ENCODE assay signal across 18 cellular contexts in genomic region chr13:109400192-109400591, GRCh38.
DNase-seq lines count a peak whose midpoint lies in the region; ATAC-seq and TF ChIP-seq lines count a peak whose summit lies in the region.
"Had no signal": no experiment of that assay in that cellular context is flagged by ENCODE, and none has a peak within 500 bp of the region (broad histone marks: within the 10 kb centered on the region; RNA-seq: fewer than 3 reads in every experiment).

No MANE protein-coding gene starts in this region.

- H3K9ac ChIP-seq in colonic mucosa (ENCODE audit: low read depth in 2 of 2, low read length in 2 of 2): no peak overlapping the region
- H3K9ac ChIP-seq: BLaER1 treated with 17β-estradiol and CSF1 and Interleukin-3, amounts not matched to agents 10 nM and 100 nM; KMS-11; parathyroid adenoma had no signal

- H3K36me3 Mint-ChIP-seq in stimulated activated naive B cell treated with anti-CD40 and anti-IgM and Interleukin-4, amounts not matched to agents 10 μg/mL and 1 μg/mL and 100 μg/mL, for 72 hours: no peaks in the 10 kb centered on the region

- TF ChIP-seq CTCF in colonic mucosa (IDR thresholded peaks at IDR 0.05): no peak
- TF ChIP-seq CTCF in spleen (IDR thresholded peaks at IDR 0.05 in 8 of 11, conservative IDR thresholded peaks at IDR 0.05 in 3 of 11): no peak
- TF ChIP-seq CTCF in gastroesophageal sphincter (IDR thresholded peaks at IDR 0.05): no peak

- peaks cover 0 to 2% of the 10 kb centered on the region in 2 donors for H3K9me3 Mint-ChIP-seq in stimulated activated naive B cell treated with anti-CD40 and anti-IgM and Interleukin-4, amounts not matched to agents 10 μg/mL and 1 μg/mL and 100 μg/mL, for 72 hours
- H3K9me3 Mint-ChIP-seq: activated T-helper 2 cell treated with anti-CD3 and anti-CD28 coated beads, Interferon-gamma antibody, Interleukin-2, Interleukin-4, amounts not matched to agents 10 μg/mL and 5 μg/mL and 100 μg/mL, durations not matched to agents 14 hours and 24 hours and 36 hours had no signal

- no peaks in the 10 kb centered on the region for H3K9me3 ChIP-seq in colonic mucosa
- H3K9me3 ChIP-seq in spleen: peaks cover 0 to 9% (median 0%) of the 10 kb centered on the region in 8 donors
- H3K9me3 ChIP-seq in gastroesophageal sphincter: no peaks in the 10 kb centered on the region

- TF ChIP-seq POLR2A in spleen (IDR thresholded peaks at IDR 0.05) (no peak), gastroesophageal sphincter (IDR thresholded peaks at IDR 0.05) (no peak)

- H3K4me3 Mint-ChIP-seq in stimulated activated naive B cell treated with anti-CD40 and anti-IgM and Interleukin-4, amounts not matched to agents 10 μg/mL and 1 μg/mL and 100 μg/mL, for 72 hours: no peak overlapping the region

- H3K36me3 ChIP-seq in colonic mucosa (no peaks in the 10 kb centered on the region), spleen (no peaks in the 10 kb centered on the region), gastroesophageal sphincter (no peaks in the 10 kb centered on the region)

- 22 to 34% (median 31%) methylated on average over 11 of the region's 11 CpGs for WGBS in spleen, 5 donors
- WGBS in gastroesophageal sphincter (ENCODE audit: low coverage in 1 of 2), 2 donors: 66 to 72% methylated on average over 9 to 11 of the region's 11 CpGs

- TF ChIP-seq EP300 in gastroesophageal sphincter (IDR thresholded peaks at IDR 0.05): no peak

- H3K4me1 ChIP-seq in colonic mucosa (no peaks in the 10 kb centered on the region), spleen (peaks cover 0 to 4% (median 0%) of the 10 kb centered on the region in 6 donors), gastroesophageal sphincter (no peaks in the 10 kb centered on the region)
- H3K4me1 ChIP-seq: parathyroid adenoma had no signal

- ATAC-seq in left colon: peak; percentile 58
- no peak for ATAC-seq in GM21526 (IDR thresholded peaks at IDR 0.05; ENCODE audit: low FRiP score, unreplicated experiment)
- ATAC-seq in gastroesophageal sphincter: no peak
- ATAC-seq in activated CD4-positive, CD25-positive, alpha-beta regulatory T cell treated with anti-CD3 and anti-CD28 coated beads, Interleukin-2, amount 50 U/mL, for 24 hours: no peak
- no peak for ATAC-seq in stimulated activated naive B cell treated with anti-CD40 and anti-IgM and Interleukin-4, amounts not matched to agents 10 μg/mL and 1 μg/mL and 100 μg/mL, for 72 hours (replicated peaks)
- ATAC-seq: HCT116 had no signal

- H3K27ac ChIP-seq in colonic mucosa (no peak overlapping the region), spleen (peak overlapping the region in 3 of 8 donors; percentile 53 to 90 (median 78)), gastroesophageal sphincter (no peak overlapping the region)
- H3K27ac ChIP-seq: BLaER1 treated with 17β-estradiol and CSF1 and Interleukin-3, amounts not matched to agents 10 nM and 100 nM; KMS-11; parathyroid adenoma had no signal

- no peaks in the 10 kb centered on the region for H3K4me1 Mint-ChIP-seq in stimulated activated naive B cell treated with anti-CD40 and anti-IgM and Interleukin-4, amounts not matched to agents 10 μg/mL and 1 μg/mL and 100 μg/mL, for 72 hours

- H3K4me3 ChIP-seq in colonic mucosa (no peak overlapping the region), spleen (no peak overlapping the region), gastroesophageal sphincter (no peak overlapping the region)
- H3K4me3 ChIP-seq: BLaER1 treated with 17β-estradiol and CSF1 and Interleukin-3, amounts not matched to agents 10 nM and 100 nM had no signal

- H3K27ac Mint-ChIP-seq in stimulated activated naive B cell treated with anti-CD40 and anti-IgM and Interleukin-4, amounts not matched to agents 10 μg/mL and 1 μg/mL and 100 μg/mL, for 72 hours: no peak overlapping the region
- H3K27ac Mint-ChIP-seq: activated T-helper 2 cell treated with anti-CD3 and anti-CD28 coated beads, Interferon-gamma antibody, Interleukin-2, Interleukin-4, amounts not matched to agents 10 μg/mL and 5 μg/mL and 100 μg/mL, durations not matched to agents 14 hours and 24 hours and 36 hours had no signal

- intact Hi-C loops in colonic mucosa (cut with DNase I) (no loop called here), left colon (cut with DNase I, micrococcal nuclease) (no loop called here), spleen (cut with DNase I; ENCODE audit: low total_unique reads) (no loop called here)

- peak; percentile 92 for DNase-seq in MV-4-11 (lab: John Stamatoyannopoulos, UW)
- peak; percentile 26 for DNase-seq in colonic mucosa
- DNase-seq in left colon: peak; percentile 21 to 29
- peak; percentile 83 for DNase-seq in spleen
- no peak for DNase-seq in stimulated activated naive B cell treated with anti-CD40 and anti-IgM and Interleukin-4, amounts not matched to agents 10 μg/mL and 1 μg/mL and 100 μg/mL, for 72 hours
- DNase-seq: activated CD4-positive, alpha-beta T cell treated with anti-CD3 and anti-CD28 coated beads, Interleukin-2, amount 50 U/mL, for 4 hours; DMS79 treated with DMSO at 0.1 percent for 48 hours; NCI-H146; NCI-H524; T-helper 9 cell had no signal

- H3K27me3 Mint-ChIP-seq in stimulated activated naive B cell treated with anti-CD40 and anti-IgM and Interleukin-4, amounts not matched to agents 10 μg/mL and 1 μg/mL and 100 μg/mL, for 72 hours: no peaks in the 10 kb centered on the region

- no peaks in the 10 kb centered on the region for H3K27me3 ChIP-seq in colonic mucosa
- no peaks in the 10 kb centered on the region for H3K27me3 ChIP-seq in spleen (replicated peaks in 1 of 7)
- no peaks in the 10 kb centered on the region for H3K27me3 ChIP-seq in gastroesophageal sphincter
- H3K27me3 ChIP-seq: BLaER1 treated with 17β-estradiol and CSF1 and Interleukin-3, amounts not matched to agents 10 nM and 100 nM had no signal
